Comparison of ENCODE assay signal across 17 cellular contexts in genomic region chr1:4268262-4268889, GRCh38.
DNase-seq lines count a peak whose midpoint lies in the region; ATAC-seq, FAIRE-seq and TF ChIP-seq lines count a peak whose summit lies in the region.
"Had no signal": no experiment of that assay in that cellular context is flagged by ENCODE, and none has a peak within 500 bp of the region (broad histone marks: within the 10 kb centered on the region; RNA-seq: fewer than 3 reads in every experiment).

No MANE protein-coding gene starts in this region.

- H3K9ac ChIP-seq in HepG2 (ENCODE audit: insufficient read depth, low read depth, low read length) (peak overlapping the region; percentile 83), OCI-LY3 (ENCODE audit: low read length) (peak overlapping the region; percentile 72)
- H3K9ac ChIP-seq: BLaER1 treated with 17β-estradiol and CSF1 and Interleukin-3, amounts not matched to agents 10 nM and 100 nM had no signal

- ATAC-seq in HepG2 (no peak), right lobe of liver (no peak)

- intact Hi-C loops in HepG2 (cut with micrococcal nuclease; ENCODE audit: unreplicated experiment) = no loop called here
- intact Hi-C loops in right lobe of liver (cut with DNase I) = no loop called here
- intact Hi-C loops in PC-9 (cut with micrococcal nuclease; ENCODE audit: unreplicated experiment) = no loop called here

- no peaks in the 10 kb centered on the region for H3K9me2 ChIP-seq in PC-9 (ENCODE audit: insufficient read depth)

- H3K79me2 ChIP-seq in HepG2 (ENCODE audit: insufficient read depth, low read length) = no peaks in the 10 kb centered on the region
- no peaks in the 10 kb centered on the region for H3K79me2 ChIP-seq in OCI-LY3 (ENCODE audit: low read length)
- H3K79me2 ChIP-seq in PC-9 (ENCODE audit: low read depth) = no peaks in the 10 kb centered on the region

- no peak for TF ChIP-seq POLR2A in HepG2 (IDR thresholded peaks at IDR 0.05; ENCODE audit: insufficient read depth in 1 of 2, low read depth in 2 of 2, low read length in 2 of 2)
- TF ChIP-seq POLR2A in right lobe of liver (IDR thresholded peaks at IDR 0.05) = no peak

- no peak for TF ChIP-seq CTCF in HepG2 (CRISPR knock-in tag; IDR thresholded peaks at IDR 0.05)
- no peak for TF ChIP-seq CTCF in right lobe of liver (IDR thresholded peaks at IDR 0.05)
- no peak for TF ChIP-seq CTCF in OCI-LY3 (IDR thresholded peaks at IDR 0.05; ENCODE audit: low read depth, low read length)
- TF ChIP-seq CTCF in PC-9 (conservative IDR thresholded peaks at IDR 0.05) = no peak

- no peak overlapping the region for H2AFZ ChIP-seq in HepG2 (ENCODE audit: low read length)
- H2AFZ ChIP-seq in OCI-LY3 (ENCODE audit: low read depth, low read length) = 0 out of 2 replicates have a peak overlapping the region, but pooled peaks have one; percentile 32
- no peak overlapping the region for H2AFZ ChIP-seq in PC-9

- BruUV-seq in HepG2 (replicated peaks; lab: Mats Ljungman, UMichigan) = no TSS peak
- no TSS peak for BruUV-seq in PC-9 (replicated peaks; lab: Mats Ljungman, UMichigan)

- no peak for TF ChIP-seq RAD21 in HepG2 (CRISPR knock-in tag; IDR thresholded peaks at IDR 0.05)

- in situ Hi-C loops in HepG2 (cut with HindIII; ENCODE audit: extremely low pct_ligation_motif_present, low pct_unique_long_range_greater_than_20kb) = no loop called here

- FAIRE-seq in HepG2 (lab: Jason Lieb, UNC) = no peak
- FAIRE-seq: GM12878 had no signal

- DNase-seq in HepG2 (ENCODE audit: low spot score) = no peak
- no peak for DNase-seq in right lobe of liver
- DNase-seq in iPS-NIHi7 (ENCODE audit: extremely low spot score) = peak; percentile 4
- no peak for DNase-seq in C1 segment of cervical spinal cord (lab: John Stamatoyannopoulos, UW)
- DNase-seq in PC-9 = no peak
- no peak for DNase-seq in stimulated activated CD4-positive, alpha-beta T cell treated with anti-CD3 and anti-CD28 coated beads, Interleukin-4, amount 100 ng/mL, for 4 hours
- DNase-seq: 8988T; ACHN; Calu3; CD4-positive, alpha-beta T cell; DMS79; HCEC 1CT; HFFc6 had no signal

- no peak for TF ChIP-seq EP300 in HepG2 (IDR thresholded peaks at IDR 0.05; ENCODE audit: low read depth in 2 of 2, low read length in 2 of 2)
- TF ChIP-seq EP300 in HepG2 (CRISPR knock-in tag; IDR thresholded peaks at IDR 0.05; ENCODE audit: borderline replicate concordance) = no peak

- WGBS in HepG2 (ENCODE audit: low lambda C conversion rate) = 84% methylated on average over 12 of the region's 15 CpGs
- 58% methylated on average over 6 of the region's 15 CpGs for WGBS in right lobe of liver (ENCODE audit: insufficient coverage, low coverage, low lambda C conversion rate, missing lambda C conversion rate)

- H3K4me1 ChIP-seq in HepG2 (ENCODE audit: insufficient read depth, low read length) (peaks cover 95% of the 10 kb centered on the region), right lobe of liver (no peaks in the 10 kb centered on the region), OCI-LY3 (ENCODE audit: low read length) (peaks cover 37% of the 10 kb centered on the region), PC-9 (replicated peaks; ENCODE audit: insufficient read depth) (no peaks in the 10 kb centered on the region)

- H3K36me3 ChIP-seq in HepG2 (replicated peaks in 1 of 2; ENCODE audit: control insufficient read depth in 1 of 2, insufficient read depth in 2 of 2, low read length in 2 of 2) (no peaks in the 10 kb centered on the region), right lobe of liver (no peaks in the 10 kb centered on the region), OCI-LY3 (replicated peaks; ENCODE audit: low read depth, low read length) (peaks cover 4% of the 10 kb centered on the region), PC-9 (ENCODE audit: low read depth) (no peaks in the 10 kb centered on the region)
- H3K36me3 ChIP-seq: BLaER1 treated with 17β-estradiol and CSF1 and Interleukin-3, amounts not matched to agents 10 nM and 100 nM had no signal

- H3K9me3 ChIP-seq in HepG2 (ENCODE audit: low read length) (no peaks in the 10 kb centered on the region), right lobe of liver (no peaks in the 10 kb centered on the region), OCI-LY3 (ENCODE audit: insufficient read depth, low read length) (no peaks in the 10 kb centered on the region), PC-9 (ENCODE audit: insufficient read depth, low read depth) (no peaks in the 10 kb centered on the region)
- H3K9me3 ChIP-seq: BLaER1 treated with 17β-estradiol and CSF1 and Interleukin-3, amounts not matched to agents 10 nM and 100 nM had no signal

- no peaks in the 10 kb centered on the region for H3K27me3 ChIP-seq in HepG2 (ENCODE audit: control insufficient read depth in 1 of 2, insufficient read depth in 2 of 2, low read length in 2 of 2)
- H3K27me3 ChIP-seq in right lobe of liver = no peaks in the 10 kb centered on the region
- no peaks in the 10 kb centered on the region; the same call in 1 of the 2 replicates for H3K27me3 ChIP-seq in OCI-LY3 (ENCODE audit: low read depth, low read length)
- H3K27me3 ChIP-seq in PC-9 (ENCODE audit: insufficient read depth, low read depth) = peaks cover 31% of the 10 kb centered on the region
- H3K27me3 ChIP-seq: BLaER1 treated with 17β-estradiol and CSF1 and Interleukin-3, amounts not matched to agents 10 nM and 100 nM had no signal

- CTCF ChIA-PET in HepG2 (lab: Yijun Ruan, JAX; ENCODE audit: low intra/inter-chr PET ratio, low total read pairs) = no interaction called here
- CTCF ChIA-PET in PC-9 (lab: Charles Lee) = no interaction called here

- H3K27ac ChIP-seq in HepG2 (ENCODE audit: extremely low read length, insufficient read depth, low read length) = peak overlapping the region; percentile 96
- no peak overlapping the region for H3K27ac ChIP-seq in right lobe of liver
- peak overlapping the region; percentile 97 for H3K27ac ChIP-seq in OCI-LY3 (ENCODE audit: low read length)
- no peak overlapping the region for H3K27ac ChIP-seq in PC-9
- H3K27ac ChIP-seq: BLaER1 treated with 17β-estradiol and CSF1 and Interleukin-3, amounts not matched to agents 10 nM and 100 nM; HL-60 had no signal

- no peaks in the 10 kb centered on the region for H3F3A ChIP-seq in PC-9 (ENCODE audit: insufficient read depth, low read depth)

- POLR2A ChIA-PET in HepG2 (lab: Yijun Ruan, JAX) = interaction anchor here (1.2 to 1.9 kb wide), 2 partner anchors 12 to 367 kb away, joined by 6 read pairs; no protein-coding TSS in a partner anchor
- POLR2A ChIA-PET in PC-9 (lab: Charles Lee; ENCODE audit: unreplicated experiment) = no interaction called here

- H3K4me2 ChIP-seq in HepG2 (ENCODE audit: low read depth, low read length) = peak overlapping the region; percentile 76
- H3K4me2 ChIP-seq in OCI-LY3 (ENCODE audit: low read length) = peak overlapping the region; percentile 99
- H3K4me2 ChIP-seq in PC-9 = no peak overlapping the region

- H4K20me1 ChIP-seq in HepG2 (ENCODE audit: insufficient read depth, low read length) = no peaks in the 10 kb centered on the region
- no peaks in the 10 kb centered on the region for H4K20me1 ChIP-seq in OCI-LY3 (ENCODE audit: insufficient read depth, low read length)
- H4K20me1 ChIP-seq in PC-9 (ENCODE audit: insufficient read depth) = no peaks in the 10 kb centered on the region
- H4K20me1 ChIP-seq: BLaER1 treated with 17β-estradiol and CSF1 and Interleukin-3, amounts not matched to agents 10 nM and 100 nM had no signal

- H3K4me3 ChIP-seq in HepG2 (replicated peaks in 1 of 3; ENCODE audit: insufficient read depth in 1 of 3, low read depth in 2 of 3, low read length in 3 of 3) (peak overlapping the region; percentile 40 to 69 (median 41); a peak in 5 of 6 replicates), right lobe of liver (no peak overlapping the region), OCI-LY3 (ENCODE audit: low read length) (peak overlapping the region; percentile 73), PC-9 (no peak overlapping the region)
- H3K4me3 ChIP-seq: BLaER1 treated with 17β-estradiol and CSF1 and Interleukin-3, amounts not matched to agents 10 nM and 100 nM; GM12878 had no signal

TF ChIP-seq in HepG2, 621 proteins besides CTCF, POLR2A, EP300 and RAD21 (continues in another document):
- TF ChIP-seq MXD3 (CRISPR knock-in tag; IDR thresholded peaks at IDR 0.05) (no peak), ZEB1 (IDR thresholded peaks at IDR 0.05; ENCODE audit: insufficient replicate concordance, low read depth) (no peak), SMAD9 (CRISPR knock-in tag; IDR thresholded peaks at IDR 0.05) (no peak), FOSL1 (CRISPR knock-in tag; IDR thresholded peaks at IDR 0.05; ENCODE audit: borderline replicate concordance) (no peak), NFE2L2 (IDR thresholded peaks at IDR 0.05; ENCODE audit: low read length) (no peak), TERF1 (CRISPR knock-in tag; IDR thresholded peaks at IDR 0.05) (no peak), ZNF276 (CRISPR knock-in tag; IDR thresholded peaks at IDR 0.05; ENCODE audit: low read depth) (no peak)

Comparison
In these comparisons a context has a peak if more than half of its experiments do, and no peak if none do; other contexts are left out.
1. H3K27ac ChIP-seq: peak in HepG2 (single experiment) and OCI-LY3 (single experiment); none in right lobe of liver (0 of 3) and PC-9 (single experiment).
2. H3K4me3 ChIP-seq: peak in HepG2 (3 of 3) and OCI-LY3 (single experiment); none in right lobe of liver (0 of 3) and PC-9 (single experiment).